26 cellular contexts compared by ENCODE assay signal in the genomic region with DNA sequence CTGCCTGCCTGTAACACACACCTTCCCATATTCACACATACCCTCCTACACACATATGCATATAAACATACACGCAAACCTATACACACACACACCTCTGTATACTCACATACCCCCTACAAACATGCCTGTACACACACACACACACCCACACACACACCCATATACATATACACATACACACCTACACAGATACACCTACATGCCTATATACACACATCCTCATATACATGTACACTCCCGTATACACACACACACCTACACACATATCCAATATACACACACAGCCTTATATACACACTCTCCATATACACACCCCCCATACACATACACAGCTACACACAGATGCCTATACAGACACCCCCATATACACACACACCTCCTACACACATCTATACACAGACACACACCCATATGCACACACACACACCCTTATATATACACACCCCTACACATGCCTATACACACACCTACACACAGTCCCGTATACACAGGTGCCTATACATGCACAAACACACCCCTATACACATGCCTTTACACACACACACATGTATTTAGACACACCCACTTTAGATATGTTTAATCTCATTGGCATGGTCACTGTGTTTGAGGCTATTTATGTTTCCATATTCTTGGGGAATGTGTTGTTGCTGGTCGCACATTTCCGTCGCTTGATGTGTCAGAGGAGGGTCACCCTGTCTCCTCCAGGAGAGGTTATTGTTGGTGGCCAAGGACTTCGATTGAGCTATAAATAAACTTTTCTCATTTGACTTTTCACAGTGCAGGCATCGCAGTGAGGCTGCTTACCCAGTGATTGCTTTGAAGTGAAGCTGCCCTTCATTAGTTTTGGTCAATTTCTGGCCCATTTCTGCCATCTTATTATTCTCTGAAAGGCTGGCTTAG.
"Had no signal": no experiment of that assay in that cellular context is flagged by ENCODE, and none has a peak within 500 bp of the region (broad histone marks: within the 10 kb centered on the region; RNA-seq: fewer than 3 reads in every experiment).

No MANE protein-coding gene starts in this region.

- DNase-seq: activated CD4-positive, alpha-beta T cell treated with anti-CD3 and anti-CD28 coated beads for 48 hours; activated CD4-positive, alpha-beta T cell treated with anti-CD3 and anti-CD28 coated beads, Interleukin-2, amount 50 U/mL, for 4 hours; activated CD4-positive, CD25-positive, alpha-beta regulatory T cell treated with anti-CD3 and anti-CD28 coated beads, Interleukin-2, amount 50 U/mL, for 72 hours; activated CD8-positive, alpha-beta memory T cell treated with anti-CD3 and anti-CD28 coated beads, Interleukin-2, amount 50 U/mL, for 48 hours; activated CD8-positive, alpha-beta T cell treated with anti-CD3 and anti-CD28 coated beads, Interleukin-2, amount 10 ng/mL, durations not matched to agents 7 days and 5 days; activated naive CD4-positive, alpha-beta T cell treated with anti-CD3 and anti-CD28 coated beads, Interleukin-2, amount 50 U/mL, for 16 hours; activated naive CD8-positive, alpha-beta T cell treated with anti-CD3 and anti-CD28 coated beads, Interleukin-2, amount 10 ng/mL, durations not matched to agents 7 days and 5 days; activated T-cell treated with anti-CD3 and anti-CD28 coated beads, Interleukin-2, amount 50 U/mL, for 1 hour; adrenal gland; anterior cingulate cortex; MG63; MV-4-11; NCI-H1092 treated with DMSO at 0.1 percent for 48 hours; NCI-H1417 treated with DMSO at 0.1 percent for 48 hours; NCI-H1694 treated with DMSO at 0.1 percent for 48 hours; NCI-H2029 treated with DMSO at 0.1 percent for 48 hours; NCI-H510A treated with DMSO at 0.1 percent for 48 hours; NCI-H69; NK-92 treated with Interleukin-12 subunit alpha and Interleukin-12 subunit beta, amount 100 ng/mL, for 24 hours; OCI-M1; RPMI8226; SHP77 treated with DMSO at 0.1 percent for 48 hours; T-helper 17 cell; T-helper 9 cell had no signal

- ATAC-seq: activated CD8-positive, alpha-beta T cell treated with anti-CD3 and anti-CD28 coated beads, Interleukin-2, amount 10 ng/mL, durations not matched to agents 7 days and 5 days; Panc1; T-helper 17 cell; WTC11 had no signal
